ENCODE assay signal across 21 cellular contexts in genomic region chr20:64069209-64069613, GRCh38. TPM values are rescaled to one million over a fixed set of nuclear protein-coding genes. Genes with fewer than 3 reads are reported as not detected.
"Had no signal": no experiment of that assay in that cellular context is flagged by ENCODE, and none has a peak within 500 bp of the region (broad histone marks: within the 10 kb centered on the region; RNA-seq: fewer than 3 reads in every experiment).

No MANE protein-coding gene starts in this region.

- ATAC-seq: activated CD4-positive, alpha-beta T cell treated with anti-CD3 and anti-CD28 coated beads for 36 hours; activated naive CD8-positive, alpha-beta T cell treated with anti-CD3 and anti-CD28 coated beads, Interleukin-2, amount 50 U/mL, for 24 hours; effector memory CD8-positive, alpha-beta T cell; gastrocnemius medialis; stimulated activated memory B cell treated with anti-CD40 and anti-IgM and Interleukin-4, amounts not matched to agents 10 μg/mL and 1 μg/mL and 100 μg/mL, for 72 hours; stimulated activated naive CD8-positive, alpha-beta T cell treated with anti-CD3 and anti-CD28 coated beads, Interleukin-15, amount 100 ng/mL, for 72 hours had no signal

- H3K4me3 ChIP-seq: gastrocnemius medialis, hepatocyte, pancreas, prostate gland, sigmoid colon, thyroid gland, upper lobe of left lung had no signal

- H3K27me3 ChIP-seq: gastrocnemius medialis, hepatocyte, pancreas, sigmoid colon, thyroid gland, upper lobe of left lung had no signal

- H3K27ac ChIP-seq: gastrocnemius medialis, hepatocyte, pancreas, prostate gland, sigmoid colon, thyroid gland, upper lobe of left lung had no signal

- H2AFZ ChIP-seq: hepatocyte had no signal

- H3K4me2 ChIP-seq: hepatocyte had no signal

- H3K9me3 ChIP-seq: gastrocnemius medialis, pancreas, prostate gland, sigmoid colon, thyroid gland, upper lobe of left lung had no signal

- FAIRE-seq: kidney, pancreas, small intestine had no signal

- H3K36me3 ChIP-seq: gastrocnemius medialis, pancreas, prostate gland had no signal

- DNase-seq: activated B cell treated with CpG ODN at 0.5 μM for 24 hours; activated CD8-positive, alpha-beta memory T cell treated with anti-CD3 and anti-CD28 coated beads, Interleukin-2, amount 50 U/mL, for 48 hours; amygdala; cortex of kidney; effector memory CD8-positive, alpha-beta T cell; gastrocnemius medialis; kidney; naive B cell; pancreas; sigmoid colon; small intestine; stimulated activated naive CD8-positive, alpha-beta T cell treated with anti-CD3 and anti-CD28 coated beads, Interleukin-15, amount 100 ng/mL, for 72 hours; thyroid gland had no signal

RNA-seq across cellular contexts. Expression of gene LKAAEAR1, which starts 15.0 kb away (rescaled TPM):
- total RNA-seq: gastrocnemius medialis, hepatocyte, left colon, mesothelial cell of epicardium had no signal
- polyA plus RNA-seq: pancreas, small intestine had no signal

RNA-seq across cellular contexts. Expression of gene SOX18, which starts 19.8 kb away (rescaled TPM):
- total RNA-seq: activated B cell treated with CpG ODN at 0.5 μM for 24 hours; activated CD4-positive, alpha-beta T cell treated with anti-CD3 and anti-CD28 coated beads for 36 hours; hepatocyte had no signal
